ENCODE assay signal across 31 cellular contexts in genomic region chr1:16028237-16029002, GRCh38. TPM values are rescaled to one million over a fixed set of nuclear protein-coding genes. Genes with fewer than 3 reads are reported as not detected.
"Had no signal": no experiment of that assay in that cellular context is flagged by ENCODE, and none has a peak within 500 bp of the region (broad histone marks: within the 10 kb centered on the region; RNA-seq: fewer than 3 reads in every experiment).

No MANE protein-coding gene starts in this region.

- H3K36me3 ChIP-seq: breast epithelium, esophagus squamous epithelium, left ventricle myocardium inferior, pancreas, sigmoid colon, tibial nerve had no signal

- H3K27ac ChIP-seq: breast epithelium, epithelial cell of prostate, esophagus squamous epithelium, left ventricle myocardium inferior, pancreas, psoas muscle, sigmoid colon, tibial nerve, VCaP had no signal

- H3K4me1 ChIP-seq: psoas muscle had no signal

- H3K36me3 Mint-ChIP-seq: activated naive CD4-positive, alpha-beta T cell treated with anti-CD3 and anti-CD28 coated beads, Interleukin-2, amount 50 U/mL, for 72 hours; stimulated activated naive B cell treated with anti-CD40 and anti-IgM and Interleukin-4, amounts not matched to agents 10 μg/mL and 1 μg/mL and 100 μg/mL, for 72 hours had no signal

- ATAC-seq: activated naive CD4-positive, alpha-beta T cell treated with anti-CD3 and anti-CD28 coated beads, Interleukin-2, amount 50 U/mL, for 72 hours; activated T-cell treated with anti-CD3 and anti-CD28 coated beads, Interleukin-2, amount 50 U/mL, for 72 hours; pancreas; psoas muscle; stimulated activated naive B cell treated with anti-CD40 and anti-IgM and Interleukin-4, amounts not matched to agents 10 μg/mL and 1 μg/mL and 100 μg/mL, for 72 hours had no signal

- H3K27ac Mint-ChIP-seq: activated naive CD4-positive, alpha-beta T cell treated with anti-CD3 and anti-CD28 coated beads, Interleukin-2, amount 50 U/mL, for 72 hours; activated T-cell treated with anti-CD3 and anti-CD28 coated beads, Interleukin-2, amount 50 U/mL, for 72 hours; dendritic cell treated with granulocyte-macrophage colony-stimulating factor and Interleukin-4, amounts not matched to agents 40 ng/mL and 50 ng/mL, for 4 days; nephron; stimulated activated naive B cell treated with anti-CD40 and anti-IgM and Interleukin-4, amounts not matched to agents 10 μg/mL and 1 μg/mL and 100 μg/mL, for 72 hours had no signal

- H3K4me2 ChIP-seq: smooth muscle cell had no signal

- H3K9me3 Mint-ChIP-seq: activated naive CD4-positive, alpha-beta T cell treated with anti-CD3 and anti-CD28 coated beads, Interleukin-2, amount 50 U/mL, for 72 hours; activated T-cell treated with anti-CD3 and anti-CD28 coated beads, Interleukin-2, amount 50 U/mL, for 72 hours; dendritic cell treated with granulocyte-macrophage colony-stimulating factor and Interleukin-4, amounts not matched to agents 40 ng/mL and 50 ng/mL, for 4 days; nephron; stimulated activated naive B cell treated with anti-CD40 and anti-IgM and Interleukin-4, amounts not matched to agents 10 μg/mL and 1 μg/mL and 100 μg/mL, for 72 hours had no signal

- H3K4me3 ChIP-seq: breast epithelium, esophagus squamous epithelium, left ventricle myocardium inferior, lung, pancreas, psoas muscle, sigmoid colon, smooth muscle cell, tibial nerve had no signal

- H3K9me3 ChIP-seq: breast epithelium, esophagus squamous epithelium, left ventricle myocardium inferior, pancreas, psoas muscle, sigmoid colon, tibial nerve had no signal

- H3K4me3 Mint-ChIP-seq: dendritic cell treated with granulocyte-macrophage colony-stimulating factor and Interleukin-4, amounts not matched to agents 40 ng/mL and 50 ng/mL, for 4 days had no signal

- DNase-seq: activated CD4-positive, alpha-beta T cell treated with anti-CD3 and anti-CD28 coated beads for 4 hours; activated CD4-positive, alpha-beta T cell treated with anti-CD3 and anti-CD28 coated beads, Interleukin-2, amount 50 U/mL, for 4 hours; activated naive CD4-positive, alpha-beta T cell; activated T-cell treated with anti-CD3 and anti-CD28 coated beads for 4 hours; activated T-cell treated with anti-CD3 and anti-CD28 coated beads, Interleukin-2, amount 50 U/mL, for 72 hours; central memory CD4-positive, alpha-beta T cell; effector CD4-positive, alpha-beta T cell; esophagus squamous epithelium; foreskin melanocyte; left ventricle myocardium inferior; psoas muscle; sigmoid colon; stimulated activated CD4-positive, alpha-beta T cell treated with anti-CD3 and anti-CD28 coated beads, Interleukin-1b, Interleukin-23, amount 100 ng/mL, for 48 hours; stimulated activated CD4-positive, alpha-beta T cell treated with anti-CD3 and anti-CD28 coated beads, Interleukin-4, amount 100 ng/mL, for 4 hours; stimulated activated CD8-positive, alpha-beta memory T cell treated with anti-CD3 and anti-CD28 coated beads, Interleukin-4, amount 100 ng/mL, for 48 hours; stimulated activated naive B cell treated with anti-CD40 and anti-IgM and Interleukin-4, amounts not matched to agents 10 μg/mL and 1 μg/mL and 100 μg/mL, for 72 hours had no signal

- H3K27me3 ChIP-seq: pancreas, sigmoid colon had no signal

RNA-seq across cellular contexts. Expression of gene CLCNKA, which starts 6.6 kb away (rescaled TPM):
- total RNA-seq: activated T-cell treated with anti-CD3 and anti-CD28 coated beads, Interleukin-2, amount 50 U/mL, for 72 hours; esophagus squamous epithelium; glomerular endothelial cell; smooth muscle cell; temporal lobe; tibial nerve had no signal

RNA-seq across cellular contexts. Expression of gene HSPB7, which starts 10.6 kb away (rescaled TPM):
- total RNA-seq: activated naive CD4-positive, alpha-beta T cell treated with anti-CD3 and anti-CD28 coated beads, Interleukin-2, amount 50 U/mL, for 72 hours; activated T-cell treated with anti-CD3 and anti-CD28 coated beads, Interleukin-2, amount 50 U/mL, for 72 hours; glomerular endothelial cell; temporal lobe had no signal

RNA-seq across cellular contexts. Expression of gene CLCNKB, which starts 15.2 kb away (rescaled TPM):
- total RNA-seq: activated naive CD4-positive, alpha-beta T cell treated with anti-CD3 and anti-CD28 coated beads, Interleukin-2, amount 50 U/mL, for 72 hours; activated T-cell treated with anti-CD3 and anti-CD28 coated beads, Interleukin-2, amount 50 U/mL, for 72 hours; esophagus squamous epithelium; glomerular endothelial cell had no signal

RNA-seq across cellular contexts. Expression of gene SRARP, which starts 24.4 kb away (rescaled TPM):
- total RNA-seq: activated naive CD4-positive, alpha-beta T cell treated with anti-CD3 and anti-CD28 coated beads, Interleukin-2, amount 50 U/mL, for 72 hours; activated T-cell treated with anti-CD3 and anti-CD28 coated beads, Interleukin-2, amount 50 U/mL, for 72 hours; esophagus squamous epithelium; glomerular endothelial cell; lung; mesenteric fat pad; mucosa of gallbladder; pancreas; sigmoid colon; smooth muscle cell; ureter had no signal
- polyA plus RNA-seq: pancreas, smooth muscle cell had no signal

RNA-seq across cellular contexts. Expression of gene FAM131C, which starts 45.0 kb away (rescaled TPM):
- total RNA-seq: breast epithelium, lung, mesenteric fat pad, psoas muscle, tibial nerve had no signal
- polyA plus RNA-seq: lung had no signal
